Comparison of ENCODE assay signal across 8 cellular contexts in genomic region chr2:205925373-205926337, GRCh38.
A peak's percentile ranks its signal among the peaks of the same experiment; 100 is the strongest.
DNase-seq lines count a peak whose midpoint lies in the region; ATAC-seq and TF ChIP-seq lines count a peak whose summit lies in the region.

No MANE protein-coding gene starts in this region.

- H3K4me3 ChIP-seq in prostate gland = no peak overlapping the region
- H3K4me3 ChIP-seq in vagina = peak overlapping the region in 1 of 2 donors; percentile 39

- TF ChIP-seq POLR2A in prostate gland (IDR thresholded peaks at IDR 0.05) (no peak), vagina (IDR thresholded peaks at IDR 0.05) (no peak)

- H3K9me3 Mint-ChIP-seq in activated naive CD8-positive, alpha-beta T cell treated with anti-CD3 and anti-CD28 coated beads for 36 hours = no peaks in the 10 kb centered on the region

- DNase-seq in EH (ENCODE audit: low read depth) (peak; percentile 66), KBM-7 (peak; percentile 67), SKM-1 (lab: John Stamatoyannopoulos, UW; ENCODE audit: unreplicated experiment) (peak; percentile 53), left cardiac atrium (peak; percentile 84), prostate gland (ENCODE audit: low spot score) (peak; percentile 70), vagina (ENCODE audit: extremely low spot score in 2 of 2) (no peak)
- peak; percentile 75 for DNase-seq in activated naive CD8-positive, alpha-beta T cell treated with anti-CD3 and anti-CD28 coated beads for 36 hours

- no peaks in the 10 kb centered on the region for H3K27me3 ChIP-seq in prostate gland (replicated peaks; ENCODE audit: insufficient read depth)
- no peaks in the 10 kb centered on the region for H3K27me3 ChIP-seq in vagina

- no peaks in the 10 kb centered on the region for H3K4me1 ChIP-seq in prostate gland (replicated peaks)
- no peaks in the 10 kb centered on the region for H3K4me1 ChIP-seq in vagina

- H3K9me3 ChIP-seq in prostate gland (no peaks in the 10 kb centered on the region), vagina (no peaks in the 10 kb centered on the region)

- in situ Hi-C loops in KBM-7 (cut with MboI; ENCODE audit: low pct_unique_long_range_greater_than_20kb, low sequenced_read_pairs) = no loop called here

- no peak overlapping the region for H3K27ac Mint-ChIP-seq in activated naive CD8-positive, alpha-beta T cell treated with anti-CD3 and anti-CD28 coated beads for 36 hours

- H3K27ac ChIP-seq in prostate gland = peak overlapping the region in 1 of 2 donors; percentile 42
- H3K27ac ChIP-seq in vagina = no peak overlapping the region

- H3K27me3 Mint-ChIP-seq in activated naive CD8-positive, alpha-beta T cell treated with anti-CD3 and anti-CD28 coated beads for 36 hours = peaks cover 57% of the 10 kb centered on the region

- no peaks in the 10 kb centered on the region for H3K36me3 ChIP-seq in prostate gland
- no peaks in the 10 kb centered on the region for H3K36me3 ChIP-seq in vagina

- 14% methylated on average over 33 of the region's 33 CpGs for WGBS in prostate gland

- intact Hi-C loops in left cardiac atrium (cut with DNase I) = loop anchor here in 1 of 2 donors (1.0 kb wide), 1 partner anchor 160 kb away; no protein-coding TSS in a partner anchor
- intact Hi-C loops in prostate gland (cut with DNase I) = loop anchor here (5.0 to 10.0 kb wide), 4 partner anchors 158 to 1781 kb away; partner anchors contain the start of gene NRP2
- intact Hi-C loops in vagina (cut with DNase I) = no loop called here

- no peak overlapping the region for H3K4me3 Mint-ChIP-seq in activated naive CD8-positive, alpha-beta T cell treated with anti-CD3 and anti-CD28 coated beads for 36 hours

- peaks cover 9% of the 10 kb centered on the region for H3K4me1 Mint-ChIP-seq in activated naive CD8-positive, alpha-beta T cell treated with anti-CD3 and anti-CD28 coated beads for 36 hours

- ATAC-seq in GM21723 (IDR thresholded peaks at IDR 0.05; ENCODE audit: unreplicated experiment) = peak; percentile 95
- ATAC-seq in left cardiac atrium = peak; percentile 92 to 94

- TF ChIP-seq CTCF in prostate gland (IDR thresholded peaks at IDR 0.05) = peak; percentile 81 to 93 (median 92)
- peak; percentile 61 to 88 (median 85) for TF ChIP-seq CTCF in vagina (IDR thresholded peaks at IDR 0.05)

- no peaks in the 10 kb centered on the region for H3K36me3 Mint-ChIP-seq in activated naive CD8-positive, alpha-beta T cell treated with anti-CD3 and anti-CD28 coated beads for 36 hours

Comparison
In these comparisons a context has a peak if more than half of its experiments do, and no peak if none do; other contexts are left out.
1. DNase-seq: peak in EH (single experiment), KBM-7 (single experiment), SKM-1 (single experiment), activated naive CD8-positive, alpha-beta T cell treated with anti-CD3 and anti-CD28 coated beads for 36 hours (single experiment), left cardiac atrium (single experiment) and prostate gland (single experiment); none in vagina (0 of 2).